1 cellular context compared by ENCODE assay signal in genomic region chr3:32794487-32795308, GRCh38.
TF ChIP-seq lines count a peak whose summit lies in the region.

No MANE protein-coding gene starts in this region.

TF ChIP-seq in HepG2, 621 proteins besides CTCF, POLR2A, EP300 and RAD21 (continued from another document and continues in another):
- TF ChIP-seq NFKB2 (CRISPR knock-in tag; IDR thresholded peaks at IDR 0.05; ENCODE audit: borderline replicate concordance) (0 out of 2 replicates have a peak, but pooled peaks have one; percentile 21), ZNF512 (CRISPR knock-in tag; IDR thresholded peaks at IDR 0.05) (no peak), DMTF1 (CRISPR knock-in tag; IDR thresholded peaks at IDR 0.05) (no peak), MLXIP (CRISPR knock-in tag; IDR thresholded peaks at IDR 0.05; ENCODE audit: borderline replicate concordance) (no peak), SRSF9 (IDR thresholded peaks at IDR 0.05; ENCODE audit: borderline replicate concordance, insufficient read depth, low read depth, low read length, poor library complexity, severe bottlenecking) (no peak), ASH2L (IDR thresholded peaks at IDR 0.05; ENCODE audit: insufficient read length, low read depth, low read length) (peak; percentile 56), ZMAT3 (CRISPR knock-in tag; conservative IDR thresholded peaks at IDR 0.05) (peak; percentile 81; the same call in 1 of the 2 replicates), MYNN (CRISPR knock-in tag; IDR thresholded peaks at IDR 0.05; ENCODE audit: low read depth) (no peak), EED (CRISPR knock-in tag; IDR thresholded peaks at IDR 0.05) (no peak), ZNF747 (CRISPR knock-in tag; IDR thresholded peaks at IDR 0.05; ENCODE audit: borderline replicate concordance) (0 out of 2 replicates have a peak, but pooled peaks have one; percentile 58), NRL (CRISPR knock-in tag; IDR thresholded peaks at IDR 0.05; ENCODE audit: borderline replicate concordance) (no peak), GATA4 (IDR thresholded peaks at IDR 0.05; ENCODE audit: borderline replicate concordance, low read depth) (no peak), ZNF691 (CRISPR knock-in tag; IDR thresholded peaks at IDR 0.05; ENCODE audit: borderline replicate concordance, low read depth) (no peak; the same call in 1 of the 2 replicates), ARHGAP35 (CRISPR knock-in tag; IDR thresholded peaks at IDR 0.05; ENCODE audit: borderline replicate concordance) (no peak), HNRNPK (IDR thresholded peaks at IDR 0.05; ENCODE audit: low read depth, low read length, poor library complexity, severe bottlenecking) (no peak), ZNF496 (CRISPR knock-in tag; IDR thresholded peaks at IDR 0.05; ENCODE audit: insufficient replicate concordance) (no peak), ZNF224 (CRISPR knock-in tag; IDR thresholded peaks at IDR 0.05) (no peak), SMARCC2 (IDR thresholded peaks at IDR 0.05) (no peak), NCOA2 (CRISPR knock-in tag; IDR thresholded peaks at IDR 0.05) (peak; percentile 95), ZFP36L2 (CRISPR knock-in tag; IDR thresholded peaks at IDR 0.05) (no peak), BRF2 (CRISPR knock-in tag; IDR thresholded peaks at IDR 0.05) (no peak), ZFP37 (CRISPR knock-in tag; IDR thresholded peaks at IDR 0.05; ENCODE audit: borderline replicate concordance) (no peak), BCLAF1 (IDR thresholded peaks at IDR 0.05) (no peak), NR2C2 (CRISPR knock-in tag; IDR thresholded peaks at IDR 0.05; ENCODE audit: borderline replicate concordance) (peak; percentile 65), ZFP1 (CRISPR knock-in tag; IDR thresholded peaks at IDR 0.05) (0 out of 2 replicates have a peak, but pooled peaks have one; percentile 15), ZFP36L1 (CRISPR knock-in tag; IDR thresholded peaks at IDR 0.05) (0 out of 2 replicates have a peak, but pooled peaks have one; percentile 27), ZNF432 (CRISPR knock-in tag; IDR thresholded peaks at IDR 0.05; ENCODE audit: borderline replicate concordance) (no peak), ZFY (CRISPR knock-in tag; IDR thresholded peaks at IDR 0.05) (peak; percentile 44; the same call in 1 of the 2 replicates), RAD51 (IDR thresholded peaks at IDR 0.05; ENCODE audit: borderline replicate concordance) (no peak), ZFP41 (CRISPR knock-in tag; IDR thresholded peaks at IDR 0.05; ENCODE audit: borderline replicate concordance) (no peak), ZNF816 (CRISPR knock-in tag; IDR thresholded peaks at IDR 0.05; ENCODE audit: borderline replicate concordance) (no peak), ZNF75D (CRISPR knock-in tag; IDR thresholded peaks at IDR 0.05; ENCODE audit: borderline replicate concordance) (no peak), KDM3A (CRISPR knock-in tag; IDR thresholded peaks at IDR 0.05; ENCODE audit: low read depth) (no peak; the same call in 1 of the 2 replicates), PHF20 (CRISPR knock-in tag; IDR thresholded peaks at IDR 0.05) (no peak), GATAD2A (CRISPR knock-in tag; IDR thresholded peaks at IDR 0.05) (peak; percentile 93), MAX (IDR thresholded peaks at IDR 0.05) (peak; percentile 70), ZNF569 (CRISPR knock-in tag; IDR thresholded peaks at IDR 0.05; ENCODE audit: borderline replicate concordance) (no peak), RARG (CRISPR knock-in tag; IDR thresholded peaks at IDR 0.05; ENCODE audit: low read depth) (no peak), CCDC6 (CRISPR knock-in tag; IDR thresholded peaks at IDR 0.05) (peak; percentile 77), RBM39 (IDR thresholded peaks at IDR 0.05; ENCODE audit: low read depth, low read length, poor library complexity, severe bottlenecking) (no peak), ZNF672 (CRISPR knock-in tag; IDR thresholded peaks at IDR 0.05) (no peak), NR3C1 (CRISPR knock-in tag; IDR thresholded peaks at IDR 0.05) (no peak), RCOR2 (CRISPR knock-in tag; IDR thresholded peaks at IDR 0.05) (0 out of 2 replicates have a peak, but pooled peaks have one; percentile 31), CHD4 (IDR thresholded peaks at IDR 0.05; ENCODE audit: borderline replicate concordance, low read length) (peak; percentile 58; the same call in 1 of the 2 replicates), ZNF451 (CRISPR knock-in tag; IDR thresholded peaks at IDR 0.05) (no peak), KDM6A (CRISPR knock-in tag; IDR thresholded peaks at IDR 0.05; ENCODE audit: low read depth) (peak; percentile 66), ZNF329 (CRISPR knock-in tag; IDR thresholded peaks at IDR 0.05; ENCODE audit: low read depth) (no peak), SOX5 (CRISPR knock-in tag; IDR thresholded peaks at IDR 0.05; ENCODE audit: borderline replicate concordance) (peak; percentile 73), PRPF4 (IDR thresholded peaks at IDR 0.05; ENCODE audit: low read depth, low read length, poor library complexity, severe bottlenecking) (no peak), KLF12 (CRISPR knock-in tag; IDR thresholded peaks at IDR 0.05; ENCODE audit: borderline replicate concordance) (no peak), ZNF7 (CRISPR knock-in tag; IDR thresholded peaks at IDR 0.05) (no peak), ZNF335 (CRISPR knock-in tag; IDR thresholded peaks at IDR 0.05) (no peak), BCL6 (CRISPR knock-in tag; IDR thresholded peaks at IDR 0.05) (peak; percentile 83), ZNF33B (CRISPR knock-in tag; IDR thresholded peaks at IDR 0.05) (no peak), TARDBP (CRISPR knock-in tag; IDR thresholded peaks at IDR 0.05) (peak; percentile 69; the same call in 1 of the 2 replicates), ZNF687 (CRISPR knock-in tag; IDR thresholded peaks at IDR 0.05) (peak; percentile 64)
